Comparison of ENCODE assay signal across 8 cellular contexts in the genomic region with DNA sequence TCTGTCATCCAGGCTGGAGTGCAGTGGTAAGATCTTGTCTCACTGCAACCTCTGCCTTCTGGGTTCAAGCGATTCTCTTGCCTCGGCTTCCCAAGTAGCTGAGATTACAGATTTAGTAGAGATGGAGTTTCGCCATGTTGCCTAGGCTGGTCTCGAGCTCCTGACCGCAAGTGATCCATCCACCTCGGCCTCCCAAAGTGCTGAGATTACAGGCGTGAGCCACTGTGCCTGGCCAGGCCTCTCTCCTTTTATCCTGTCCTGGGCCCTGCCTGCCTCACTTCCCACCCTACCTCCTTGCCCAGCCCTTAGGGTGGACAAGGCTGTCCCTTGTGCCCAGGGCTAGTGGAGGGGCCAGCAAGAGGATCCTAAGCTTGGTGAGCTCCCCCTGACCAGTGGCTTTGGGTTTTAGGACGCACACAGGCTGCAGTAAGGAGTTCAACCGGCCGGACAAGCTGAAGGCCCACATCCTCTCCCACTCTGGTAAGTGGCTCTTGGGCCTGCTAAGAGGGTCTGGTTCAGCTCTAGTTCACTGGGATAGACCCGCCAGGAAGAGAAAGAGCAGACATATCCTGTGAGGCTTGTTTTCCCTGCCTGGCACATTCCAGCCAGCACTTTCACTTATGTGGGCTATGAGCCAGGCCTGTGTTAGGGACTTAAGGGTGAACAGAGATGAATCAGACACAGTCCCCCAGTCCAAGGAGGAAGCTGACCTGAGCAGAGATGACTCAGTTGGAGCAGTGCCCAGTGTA. TPM values are rescaled to one million over a fixed set of nuclear protein-coding genes. Genes with fewer than 3 reads are reported as not detected.
DNase-seq lines count a peak whose midpoint lies in the region; ATAC-seq and TF ChIP-seq lines count a peak whose summit lies in the region.

No MANE protein-coding gene starts in this region.

- H3K9ac ChIP-seq in endodermal cell (ENCODE audit: extremely low read depth, low read length, poor library complexity, severe bottlenecking) (no peak overlapping the region), muscle layer of colon (ENCODE audit: low read length) (no peak overlapping the region)

- DNase-seq in AG10803 (ENCODE audit: low read depth) (peak; percentile 92), NCI-H2029 (lab: John Stamatoyannopoulos, UW) (peak; percentile 93), endodermal cell (no peak), spleen (no peak), sciatic nerve (ENCODE audit: low spot score) (no peak), retina (no peak), immature natural killer cell (no peak)

- H3K27me3 Mint-ChIP-seq in endodermal cell (ENCODE audit: insufficient read depth) (no peaks in the 10 kb centered on the region), immature natural killer cell (ENCODE audit: low read depth in 3 of 3) (peaks cover 0 to 2% (median 0%) of the 10 kb centered on the region in 3 donors)

- H3K36me3 ChIP-seq in endodermal cell (ENCODE audit: control insufficient read depth, insufficient read depth, low read length) (no peaks in the 10 kb centered on the region), muscle layer of colon (ENCODE audit: insufficient read depth, low read length) (no peaks in the 10 kb centered on the region), spleen (peaks cover 0 to 37% (median 11%) of the 10 kb centered on the region in 6 donors)

- H3K36me3 Mint-ChIP-seq in endodermal cell (ENCODE audit: low read depth) (peaks cover 6% of the 10 kb centered on the region), immature natural killer cell (peaks cover 8 to 19% (median 18%) of the 10 kb centered on the region in 3 donors)

- H3K4me3 Mint-ChIP-seq in endodermal cell: no peak overlapping the region
- H3K4me3 Mint-ChIP-seq in immature natural killer cell: no peak overlapping the region

- H3K27ac ChIP-seq in endodermal cell (ENCODE audit: low read depth, low read length): no peak overlapping the region
- peak overlapping the region; percentile 86 for H3K27ac ChIP-seq in muscle layer of colon (ENCODE audit: low read depth, low read length)
- H3K27ac ChIP-seq in spleen: peak overlapping the region in 3 of 8 donors; percentile 14 to 53 (median 41)

- WGBS in endodermal cell (ENCODE audit: insufficient coverage in 1 of 2, insufficient read length in 1 of 2), 2 experiments: 90 to 93% methylated on average over 8 to 11 of the region's 11 CpGs
- 76 to 87% (median 85%) methylated on average over 11 of the region's 11 CpGs for WGBS in spleen, 5 donors

- intact Hi-C loops in spleen (cut with DNase I; ENCODE audit: low total_unique reads): no loop called here
- intact Hi-C loops in sciatic nerve (cut with DNase I): no loop called here

- H3K4me1 Mint-ChIP-seq in endodermal cell (peaks cover 7% of the 10 kb centered on the region), immature natural killer cell (peaks cover 11 to 23% of the 10 kb centered on the region in 2 donors)

- H3K9me3 ChIP-seq in endodermal cell (ENCODE audit: control insufficient read depth, low read length) (no peaks in the 10 kb centered on the region), muscle layer of colon (ENCODE audit: low read length) (no peaks in the 10 kb centered on the region), spleen (no peaks in the 10 kb centered on the region)

- peak overlapping the region; percentile 36 for H3K27ac Mint-ChIP-seq in endodermal cell
- H3K27ac Mint-ChIP-seq in immature natural killer cell: no peak overlapping the region

- no peak for ATAC-seq in sciatic nerve

- no peak for TF ChIP-seq POLR2A in spleen (IDR thresholded peaks at IDR 0.05)

- no peaks in the 10 kb centered on the region for H3K9me3 Mint-ChIP-seq in endodermal cell
- H3K9me3 Mint-ChIP-seq in immature natural killer cell: no peaks in the 10 kb centered on the region

- no peak for TF ChIP-seq CTCF in AG10803 (conservative IDR thresholded peaks at IDR 0.05; ENCODE audit: low read length)
- no peak for TF ChIP-seq CTCF in endodermal cell (conservative IDR thresholded peaks at IDR 0.05)
- TF ChIP-seq CTCF in spleen (IDR thresholded peaks at IDR 0.05 in 8 of 11, conservative IDR thresholded peaks at IDR 0.05 in 3 of 11): no peak

- H3K4me1 ChIP-seq in endodermal cell (ENCODE audit: control insufficient read depth, insufficient read depth, low read length) (no peaks in the 10 kb centered on the region), muscle layer of colon (ENCODE audit: insufficient read depth, low read length) (peaks cover 55% of the 10 kb centered on the region), spleen (peaks cover 8 to 64% (median 27%) of the 10 kb centered on the region in 6 donors)

- H3K4me3 ChIP-seq in AG10803 (ENCODE audit: low read length) (no peak overlapping the region), endodermal cell (ENCODE audit: low read length) (no peak overlapping the region), muscle layer of colon (ENCODE audit: low read depth in 1 of 2, low read length in 2 of 2) (no peak overlapping the region), spleen (no peak overlapping the region)

- H3K27me3 ChIP-seq in endodermal cell (ENCODE audit: control insufficient read depth, insufficient read depth, low read length, poor library complexity, severe bottlenecking) (no peaks in the 10 kb centered on the region), muscle layer of colon (ENCODE audit: control insufficient read depth in 1 of 2, insufficient read depth in 2 of 2, low read length in 2 of 2) (no peaks in the 10 kb centered on the region), spleen (replicated peaks in 1 of 7) (no peaks in the 10 kb centered on the region)

RNA-seq across cellular contexts. Expression of gene CHMP4B, which starts 21.9 kb away (rescaled TPM):
- total RNA-seq in endodermal cell (100 to 1,000 TPM in 1 of 2 donors, 10 to 100 TPM in 1; 81.5 to 116 TPM), spleen (10 to 100 TPM; 44.9 to 79.1 (median 71.8) TPM), sciatic nerve (72.8 TPM)
- 74.7 TPM for polyA plus RNA-seq in endodermal cell (2013, experiment 1 of 2)
- 71.3 TPM for polyA plus RNA-seq in endodermal cell (2013, experiment 2 of 2)
- polyA plus RNA-seq in spleen (100 to 1,000 TPM in 1 of 3 donors, 10 to 100 TPM in 2; 75.0 to 118 (median 89.9) TPM), immature natural killer cell (1 to 10 TPM; 1.3 to 8.1 (median 3.7) TPM)

RNA-seq across cellular contexts. Expression of gene ZNF341, which starts 57.5 kb away (rescaled TPM):
- total RNA-seq in endodermal cell (1 to 10 TPM; 5.4 to 6.5 TPM), spleen (1 to 10 TPM; 3.3 to 6.7 (median 4.4) TPM), sciatic nerve (4.7 TPM)
- 4.3 TPM for polyA plus RNA-seq in endodermal cell (2013, experiment 1 of 2)
- 3.7 TPM for polyA plus RNA-seq in endodermal cell (2013, experiment 2 of 2)
- polyA plus RNA-seq in spleen (1 to 10 TPM; 2.3 to 5.9 (median 4.9) TPM), immature natural killer cell (1 to 10 TPM in 2 of 3 donors, under 1 TPM in 1; 0.79 to 3.8 (median 1.7) TPM)

Comparison
In these comparisons a context has a peak if more than half of its experiments do, and no peak if none do; other contexts are left out.
1. DNase-seq: peak in AG10803 (single experiment) and NCI-H2029 (single experiment); none in endodermal cell (single experiment), spleen (single experiment), sciatic nerve (single experiment), retina (single experiment) and immature natural killer cell (0 of 3).